Comparison of ENCODE assay signal across 9 cellular contexts in the genomic region with DNA sequence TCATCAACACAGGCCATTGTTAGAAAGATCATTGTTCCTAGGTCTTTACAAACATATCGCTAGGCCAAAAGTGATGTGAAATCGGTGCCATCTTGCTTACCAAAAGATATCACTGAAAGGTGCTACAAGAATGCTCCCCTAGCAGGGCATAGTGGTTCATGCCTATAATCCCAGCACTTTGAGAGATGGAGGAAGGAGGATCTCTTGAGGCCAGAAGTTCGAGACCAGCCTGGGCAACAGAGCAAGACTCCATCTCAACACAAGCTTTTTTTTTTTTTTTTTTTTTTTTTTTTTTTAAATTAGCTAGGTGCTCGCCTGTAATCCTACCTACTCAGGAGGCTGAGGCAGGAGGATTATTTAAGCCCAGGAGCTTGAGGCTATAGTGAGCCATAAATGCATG.
"Had no signal": no experiment of that assay in that cellular context is flagged by ENCODE, and none has a peak within 500 bp of the region (broad histone marks: within the 10 kb centered on the region; RNA-seq: fewer than 3 reads in every experiment).

No MANE protein-coding gene starts in this region.

- H3K4me3 ChIP-seq: GM23338, K562 had no signal

- DNase-seq: H9, HCEC 1CT, IMR-90, KG1 had no signal

- H3K4me2 ChIP-seq: GM23338 had no signal

- ATAC-seq: GM23338, K562 had no signal

- H2AFZ ChIP-seq: GM23338 had no signal

- FAIRE-seq: H1, H54, HTR-8/SVneo, K562 had no signal
